8 cellular contexts compared by ENCODE assay signal in the genomic region with DNA sequence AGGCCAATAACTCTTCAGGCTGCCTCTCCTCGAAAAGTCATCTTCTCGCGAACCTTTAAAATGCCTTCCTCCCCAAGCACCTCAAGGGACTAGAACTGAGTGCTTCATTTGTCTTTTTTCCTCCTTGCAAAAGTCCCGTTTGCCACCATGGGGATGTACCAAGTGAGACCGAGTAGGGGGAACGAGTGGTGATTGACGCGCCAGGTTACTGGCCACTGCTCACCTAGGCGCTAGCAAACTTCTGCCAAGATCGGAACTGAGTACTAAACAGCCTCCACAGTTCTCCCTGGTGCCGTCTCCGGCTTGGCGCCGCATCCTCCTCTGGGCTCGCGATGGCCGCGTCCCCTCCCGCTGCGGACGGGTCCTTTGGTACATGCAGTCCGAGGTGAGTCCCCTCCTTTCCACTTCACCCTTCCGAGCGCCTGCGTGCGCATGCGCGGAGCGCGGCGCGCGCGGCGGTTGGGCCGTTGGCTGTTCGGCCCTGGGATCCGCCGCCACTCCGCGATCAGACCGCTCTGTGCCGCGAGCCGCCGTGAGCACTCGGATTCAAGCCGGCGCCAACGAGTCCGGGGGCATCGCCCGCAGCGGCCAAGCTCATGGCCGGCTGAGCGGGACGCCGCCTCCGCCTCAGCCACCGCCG. TPM values are rescaled to one million over a fixed set of nuclear protein-coding genes. Genes with fewer than 3 reads are reported as not detected.
DNase-seq lines count a peak whose midpoint lies in the region; ATAC-seq lines count a peak whose summit lies in the region.

Gene CDK16, plus strand, starts transcription at position 402 of the 640 bp plus-strand sequence. CDS start 4,877 bp downstream, outside the sequence.

- peak within 1 kb of the TSS; percentile 84 for H3K4me3 ChIP-seq in right cardiac atrium (ENCODE audit: low read length)

- ATAC-seq in GM18498 (IDR thresholded peaks at IDR 0.05; ENCODE audit: unreplicated experiment): peak; percentile 43
- peak; percentile 42 for ATAC-seq in HG02870 (IDR thresholded peaks at IDR 0.05; ENCODE audit: unreplicated experiment)
- peak; percentile 79 to 81 for ATAC-seq in right cardiac atrium

- under 1% methylated on average over 61 of the region's 61 CpGs for WGBS in right cardiac atrium

- no peaks in the 10 kb centered on the region for H3K27me3 ChIP-seq in right cardiac atrium (ENCODE audit: control insufficient read depth, insufficient read depth)

- peak within 1 kb of the TSS; percentile 98 for H3K27ac ChIP-seq in right cardiac atrium (ENCODE audit: low read length)

- H3K9me3 ChIP-seq in right cardiac atrium (ENCODE audit: control insufficient read depth, low read length): no peaks in the 10 kb centered on the region

- DNase-seq in NCI-H146 (lab: John Stamatoyannopoulos, UW): peak; percentile 79
- peak in 56 of 58 donors; percentile 12 to 92 (median 71) for DNase-seq in anterior cingulate cortex (lab: John Stamatoyannopoulos, UW)
- peak; percentile 82 to 94 (median 89) for DNase-seq in right cardiac atrium
- DNase-seq in renal cortical epithelial cell (ENCODE audit: low read depth): peak; percentile 55
- no peak for DNase-seq in OCI-M2 (lab: John Stamatoyannopoulos, UW; ENCODE audit: unreplicated experiment)

- intact Hi-C loops in T-helper 2 cell treated with Interferon-gamma antibody and Interleukin-4, amounts not matched to agents 100 ng/mL and 5 ng/mL, for 36 hours (cut with micrococcal nuclease): loop anchor here (1.0 to 2.0 kb wide), 5 partner anchors 15 to 432 kb away; partner anchors contain the start of genes ARAF, ELK1, UBA1 and USP11
- intact Hi-C loops in right cardiac atrium (cut with DNase I): no loop called here

- peaks cover 7% of the 10 kb centered on the region for H3K4me1 ChIP-seq in right cardiac atrium (ENCODE audit: control insufficient read depth, insufficient read depth, low read length)

RNA-seq across cellular contexts. Expression of gene CDK16, which starts in this region (rescaled TPM):
- 57.5 and 60.4 TPM in 2 replicates for total RNA-seq in T-helper 2 cell treated with Interferon-gamma antibody and Interleukin-4, amounts not matched to agents 100 ng/mL and 5 ng/mL, for 36 hours
- total RNA-seq in right cardiac atrium (100 to 1,000 TPM; 108 to 164 (median 120) TPM), renal cortical epithelial cell (104 and 174 TPM in 2 replicates)
- polyA plus RNA-seq in right cardiac atrium: 104 TPM
